Comparison of ENCODE assay signal across 8 cellular contexts in the genomic region with DNA sequence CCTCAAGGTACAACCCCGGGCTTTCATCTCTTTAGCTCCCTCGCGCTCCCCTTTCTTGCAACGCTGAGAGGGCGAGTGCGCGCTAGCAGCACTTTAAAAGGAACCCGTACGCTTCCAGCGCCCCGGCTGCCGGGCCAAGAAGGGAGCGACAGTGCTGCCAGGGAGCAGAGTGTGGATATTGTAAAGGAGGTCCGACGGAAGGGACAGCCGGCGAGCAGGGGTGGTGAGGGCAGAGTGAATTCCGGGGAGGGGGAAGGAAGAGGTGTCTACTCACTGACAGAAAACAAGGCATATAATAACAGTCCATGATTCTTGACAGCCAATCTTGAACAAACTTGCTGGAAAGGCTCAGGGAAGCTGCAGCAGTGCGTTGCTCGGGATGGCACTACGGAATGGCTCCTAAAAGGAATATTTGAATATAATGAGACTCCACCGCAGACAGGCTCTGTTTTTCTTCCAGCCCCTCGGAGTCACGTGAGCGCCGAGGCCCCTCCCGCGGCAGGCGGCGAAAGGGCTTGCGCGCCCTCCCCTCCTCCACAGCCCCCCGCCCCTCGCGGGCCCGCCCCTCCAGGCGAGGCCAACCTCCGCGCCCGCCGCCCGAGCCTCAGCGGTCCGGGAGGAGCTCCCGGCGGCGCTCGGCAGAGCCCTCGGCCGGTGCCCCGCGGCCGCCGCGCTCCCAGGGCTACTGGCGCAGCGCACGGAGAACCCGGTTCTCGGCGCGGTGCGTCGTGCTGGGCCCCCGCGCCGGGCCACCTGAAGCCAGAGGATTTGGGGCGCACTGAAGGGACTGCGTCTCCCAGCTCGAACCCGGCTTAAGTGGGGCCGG. TPM values are rescaled to one million over a fixed set of nuclear protein-coding genes. Genes with fewer than 3 reads are reported as not detected.
DNase-seq lines count a peak whose midpoint lies in the region; ATAC-seq and TF ChIP-seq lines count a peak whose summit lies in the region.
"Had no signal": no experiment of that assay in that cellular context is flagged by ENCODE, and none has a peak within 500 bp of the region (broad histone marks: within the 10 kb centered on the region; RNA-seq: fewer than 3 reads in every experiment).

No MANE protein-coding gene starts in this region.

- no peaks in the 10 kb centered on the region for H3K9me3 ChIP-seq in uterus

- no peaks in the 10 kb centered on the region for H3K36me3 ChIP-seq in uterus

- H3K4me1 Mint-ChIP-seq in activated T-helper 17 cell treated with anti-CD3 and anti-CD28 coated beads, Interleukin-2, amount 50 U/mL, for 72 hours: peaks cover 5% of the 10 kb centered on the region
- H3K4me1 Mint-ChIP-seq in natural killer cell: peaks cover 0 to 14% of the 10 kb centered on the region in 2 donors

- H3K27me3 Mint-ChIP-seq in activated T-helper 17 cell treated with anti-CD3 and anti-CD28 coated beads, Interleukin-2, amount 50 U/mL, for 72 hours: peaks cover 48% of the 10 kb centered on the region
- peaks cover 46 to 48% of the 10 kb centered on the region in 2 donors for H3K27me3 Mint-ChIP-seq in natural killer cell (ENCODE audit: low read depth in 2 of 2)

- peaks cover 0 to 3% of the 10 kb centered on the region in 2 donors for H3K27me3 ChIP-seq in uterus

- intact Hi-C loops in natural killer cell (cut with micrococcal nuclease) (no loop called here), uterus (cut with DNase I; ENCODE audit: low total_unique reads) (no loop called here)

- H3K27ac Mint-ChIP-seq in activated T-helper 17 cell treated with anti-CD3 and anti-CD28 coated beads, Interleukin-2, amount 50 U/mL, for 72 hours: no peak overlapping the region
- no peak overlapping the region for H3K27ac Mint-ChIP-seq in natural killer cell
- H3K27ac Mint-ChIP-seq: activated naive CD4-positive, alpha-beta T cell treated with anti-CD3 and anti-CD28 coated beads, Interleukin-2, amount 50 U/mL, for 72 hours had no signal

- no peak for ATAC-seq in activated T-helper 17 cell treated with anti-CD3 and anti-CD28 coated beads, Interleukin-2, amount 50 U/mL, for 72 hours (replicated peaks)
- no peak for ATAC-seq in natural killer cell

- H3K4me3 Mint-ChIP-seq in activated T-helper 17 cell treated with anti-CD3 and anti-CD28 coated beads, Interleukin-2, amount 50 U/mL, for 72 hours: peak overlapping the region; percentile 76
- peak overlapping the region; percentile 52 for H3K4me3 Mint-ChIP-seq in natural killer cell

- DNase-seq in G401 (ENCODE audit: low spot score): peak; percentile 76
- DNase-seq in M059J (ENCODE audit: low read depth): peak; percentile 68
- DNase-seq in foreskin melanocyte: peak; percentile 62
- DNase-seq in natural killer cell: no peak
- DNase-seq in uterus: peak; percentile 79 to 91
- DNase-seq in erythroblast (lab: John Stamatoyannopoulos, UW): no peak

- no peak for TF ChIP-seq CTCF in natural killer cell (IDR thresholded peaks at IDR 0.05)
- no peak for TF ChIP-seq CTCF in uterus (IDR thresholded peaks at IDR 0.05)

- H3K9me3 Mint-ChIP-seq in activated T-helper 17 cell treated with anti-CD3 and anti-CD28 coated beads, Interleukin-2, amount 50 U/mL, for 72 hours: no peaks in the 10 kb centered on the region
- H3K9me3 Mint-ChIP-seq in natural killer cell: no peaks in the 10 kb centered on the region
- H3K9me3 Mint-ChIP-seq: activated naive CD4-positive, alpha-beta T cell treated with anti-CD3 and anti-CD28 coated beads, Interleukin-2, amount 50 U/mL, for 72 hours had no signal

- peak overlapping the region; percentile 81 to 90 for H3K27ac ChIP-seq in uterus

- in situ Hi-C loops in G401 (cut with HindIII; ENCODE audit: low sequenced_read_pairs): no loop called here

- no peaks in the 10 kb centered on the region for H3K36me3 Mint-ChIP-seq in activated T-helper 17 cell treated with anti-CD3 and anti-CD28 coated beads, Interleukin-2, amount 50 U/mL, for 72 hours (ENCODE audit: low read depth)
- no peaks in the 10 kb centered on the region for H3K36me3 Mint-ChIP-seq in natural killer cell

- peak overlapping the region; percentile 42 to 83 for H3K4me3 ChIP-seq in uterus

- TF ChIP-seq POLR2A in uterus (IDR thresholded peaks at IDR 0.05) (peak; percentile 80 to 89), erythroblast (IDR thresholded peaks at IDR 0.05; ENCODE audit: low read length) (no peak)

- peaks cover 0 to 5% of the 10 kb centered on the region in 2 donors for H3K4me1 ChIP-seq in uterus

RNA-seq across cellular contexts. Expression of gene BMP4, which starts 3.4 kb away (rescaled TPM):
- 461 and 546 TPM in 2 replicates for total RNA-seq in G401 (2014; rRNA removed; shearing (Covaris generic))
- total RNA-seq in M059J (2014; rRNA removed; shearing (Covaris generic)): 45.1 and 71.5 TPM in 2 replicates
- under 1 TPM; 0.16 to 0.50 TPM for total RNA-seq in activated T-helper 17 cell treated with anti-CD3 and anti-CD28 coated beads, Interleukin-2, amount 50 U/mL, for 72 hours
- total RNA-seq in natural killer cell (under 1 TPM in 1 of 3 donors, not detected in 2; 0.45 TPM), uterus (100 to 1,000 TPM in 1 of 4 donors, 10 to 100 TPM in 3; 12.0 to 127 (median 14.9) TPM)
- total RNA-seq: activated naive CD4-positive, alpha-beta T cell treated with anti-CD3 and anti-CD28 coated beads, Interleukin-2, amount 50 U/mL, for 72 hours had no signal

Comparison
In these comparisons a context has a peak if more than half of its experiments do, and no peak if none do; other contexts are left out.
1. DNase-seq: peak in G401 (single experiment), M059J (single experiment), foreskin melanocyte (single experiment) and uterus (2 of 2); none in natural killer cell (single experiment) and erythroblast (0 of 2).
2. RNA of gene BMP4, which starts 3.4 kb away (total RNA-seq): 461 to 546 TPM in G401, 45.1 to 71.5 TPM in M059J and 12.0 to 127 TPM in uterus; 0.16 to 0.50 TPM in activated T-helper 17 cell treated with anti-CD3 and anti-CD28 coated beads, Interleukin-2, amount 50 U/mL, for 72 hours and 0.45 TPM in natural killer cell; every median in the first group is over 4 times any median in the second.